12 cellular contexts compared by ENCODE assay signal in genomic region chr19:898663-899062, GRCh38. TPM values are rescaled to one million over a fixed set of nuclear protein-coding genes. Genes with fewer than 3 reads are reported as not detected.
A peak's percentile ranks its signal among the peaks of the same experiment; 100 is the strongest.
DNase-seq lines count a peak whose midpoint lies in the region; ATAC-seq and TF ChIP-seq lines count a peak whose summit lies in the region.
"Had no signal": no experiment of that assay in that cellular context is flagged by ENCODE, and none has a peak within 500 bp of the region (broad histone marks: within the 10 kb centered on the region; RNA-seq: fewer than 3 reads in every experiment).

No MANE protein-coding gene starts in this region.

- no peak overlapping the region for H3K4me2 ChIP-seq in SU-DHL-6 (ENCODE audit: low read depth, low read length, poor library complexity, severe bottlenecking)

- ATAC-seq in memory B cell (ENCODE audit: low read depth) (peak; percentile 81), HG03432 (IDR thresholded peaks at IDR 0.05; ENCODE audit: unreplicated experiment) (no peak)
- ATAC-seq: left ventricle myocardium superior had no signal

- peaks cover 0 to 53% (median 3%) of the 10 kb centered on the region in 3 donors for H3K36me3 Mint-ChIP-seq in CD8-positive, alpha-beta memory T cell
- peaks cover 13% of the 10 kb centered on the region for H3K36me3 Mint-ChIP-seq in memory B cell

- H3K79me2 ChIP-seq in SU-DHL-6 (ENCODE audit: insufficient read depth, low read length) = no peaks in the 10 kb centered on the region

- no peak overlapping the region for H3K27ac ChIP-seq in CD8-positive, alpha-beta memory T cell (ENCODE audit: low read depth, low read length)
- H3K27ac ChIP-seq in HEK293 (ENCODE audit: extremely low read depth, low read depth, low read length) (no peak overlapping the region), SU-DHL-6 (ENCODE audit: low read depth, low read length) (0 out of 2 replicates have a peak overlapping the region, but pooled peaks have one; percentile 21)
- H3K27ac ChIP-seq: SK-N-MC had no signal

- POLR2A ChIA-PET in CD8-positive, alpha-beta memory T cell (lab: Charles Lee) = interaction anchor here (0.8 to 1.4 kb wide), 3 partner anchors 8 to 16 kb away, joined by 4 to 5 read pairs (median 4); no protein-coding TSS in a partner anchor
- POLR2A ChIA-PET in HEK293 (lab: Yijun Ruan, JAX) = interaction anchor here (0.7 to 1.7 kb wide), 2 partner anchors 10 to 26 kb away, joined by 3 to 8 read pairs; no protein-coding TSS in a partner anchor

- no peaks in the 10 kb centered on the region for H3K9me3 Mint-ChIP-seq in CD8-positive, alpha-beta memory T cell
- no peaks in the 10 kb centered on the region for H3K9me3 Mint-ChIP-seq in memory B cell

- H3K36me3 ChIP-seq in CD8-positive, alpha-beta memory T cell (ENCODE audit: insufficient read depth, low read length) = no peaks in the 10 kb centered on the region
- H3K36me3 ChIP-seq in HEK293 (ENCODE audit: control insufficient read depth in 2 of 2, insufficient read depth in 1 of 2, low read length in 2 of 2) (peaks cover 0 to 15% of the 10 kb centered on the region in 2 experiments; a peak in 1 of 3 replicates), SU-DHL-6 (ENCODE audit: low read length) (no peaks in the 10 kb centered on the region)

- CTCF ChIA-PET in CD8-positive, alpha-beta memory T cell (lab: Charles Lee) = interaction anchor here (1.0 to 1.9 kb wide), 3 partner anchors 9 to 35 kb away, joined by 3 to 6 read pairs (median 4); no protein-coding TSS in a partner anchor
- CTCF ChIA-PET in HEK293 (lab: Yijun Ruan, JAX) = no interaction called here

- no peak overlapping the region for H3K4me3 Mint-ChIP-seq in CD8-positive, alpha-beta memory T cell
- H3K4me3 Mint-ChIP-seq in memory B cell = no peak overlapping the region

- DNase-seq in CD8-positive, alpha-beta memory T cell = peak in 3 of 5 donors; percentile 44 to 73 (median 62)
- DNase-seq in memory B cell (ENCODE audit: low spot score in 2 of 2) (peak; percentile 64 to 71), glomerular visceral epithelial cell (ENCODE audit: extremely low spot score) (no peak), kidney tubule cell (ENCODE audit: low spot score) (no peak), RPMI8226 (no peak)
- DNase-seq: left ventricle myocardium superior, NCI-H1092 treated with DMSO at 0.1 percent for 48 hours had no signal

- H3K9me2 ChIP-seq in SU-DHL-6 (replicated peaks; ENCODE audit: insufficient read depth, low read length) = no peaks in the 10 kb centered on the region

- no peak overlapping the region for H3K4me3 ChIP-seq in CD8-positive, alpha-beta memory T cell (ENCODE audit: low read length)
- H3K4me3 ChIP-seq in HEK293 (ENCODE audit: low read depth, low read length) (no peak overlapping the region), SU-DHL-6 (ENCODE audit: insufficient read depth, low read length, poor library complexity, severe bottlenecking) (no peak overlapping the region)
- H3K4me3 ChIP-seq: SK-N-MC had no signal

- H3K4me1 ChIP-seq in CD8-positive, alpha-beta memory T cell (ENCODE audit: insufficient read depth, low read length) = peaks cover 12% of the 10 kb centered on the region
- H3K4me1 ChIP-seq in HEK293 (ENCODE audit: control insufficient read depth, insufficient read depth, low read length) = no peaks in the 10 kb centered on the region; the same call in 1 of the 2 replicates

- H2AFZ ChIP-seq in SU-DHL-6 (ENCODE audit: low read depth, low read length, severe bottlenecking) = no peak overlapping the region

- H3K27ac Mint-ChIP-seq in CD8-positive, alpha-beta memory T cell = peak overlapping the region in 2 of 8 donors; percentile 72 to 73
- peak overlapping the region; percentile 94 for H3K27ac Mint-ChIP-seq in memory B cell
- H3K27ac Mint-ChIP-seq: progenitor cell of endocrine pancreas had no signal

- TF ChIP-seq CTCF in HEK293 (tag by site-specific recombination; IDR thresholded peaks at IDR 0.05) (no peak), SU-DHL-6 (IDR thresholded peaks at IDR 0.05; ENCODE audit: insufficient read depth, low read length, poor library complexity, severe bottlenecking) (no peak)

- H3K9ac ChIP-seq in SU-DHL-6 (ENCODE audit: low read length) = no peak overlapping the region

- H3K9me3 ChIP-seq in CD8-positive, alpha-beta memory T cell (ENCODE audit: low read length) = no peaks in the 10 kb centered on the region
- H3K9me3 ChIP-seq in HEK293 (ENCODE audit: control insufficient read depth, insufficient read depth, low read depth, low read length) = no peaks in the 10 kb centered on the region
- H3K9me3 ChIP-seq in SU-DHL-6 (ENCODE audit: insufficient read depth, low read length) = no peaks in the 10 kb centered on the region

- H3K4me1 Mint-ChIP-seq in CD8-positive, alpha-beta memory T cell = peaks cover 7 to 35% (median 8%) of the 10 kb centered on the region in 3 donors
- H3K4me1 Mint-ChIP-seq in memory B cell = peaks cover 10% of the 10 kb centered on the region

- no peaks in the 10 kb centered on the region for H4K20me1 ChIP-seq in SU-DHL-6 (ENCODE audit: low read depth, low read length)

- no peaks in the 10 kb centered on the region for H3K27me3 ChIP-seq in CD8-positive, alpha-beta memory T cell (ENCODE audit: insufficient read depth, low read length, poor library complexity, severe bottlenecking)
- no peaks in the 10 kb centered on the region for H3K27me3 ChIP-seq in SU-DHL-6 (ENCODE audit: low read length)

- H3K27me3 Mint-ChIP-seq in CD8-positive, alpha-beta memory T cell = no peaks in the 10 kb centered on the region
- no peaks in the 10 kb centered on the region for H3K27me3 Mint-ChIP-seq in memory B cell
- H3K27me3 Mint-ChIP-seq: progenitor cell of endocrine pancreas had no signal

- H3F3A ChIP-seq in SU-DHL-6 (ENCODE audit: insufficient read depth) = peaks cover 5% of the 10 kb centered on the region; the same call in 1 of the 2 replicates

TF ChIP-seq in HEK293, 187 proteins besides CTCF, POLR2A, EP300 and RAD21 (continues in another document):
- TF ChIP-seq GLIS1 (tag by site-specific recombination; IDR thresholded peaks at IDR 0.05) (peak; percentile 31; the same call in 1 of the 2 replicates), ZNF211 (tag by site-specific recombination; IDR thresholded peaks at IDR 0.05; ENCODE audit: low read depth) (no peak), TCF7L2 (IDR thresholded peaks at IDR 0.05; ENCODE audit: borderline replicate concordance, low read depth, low read length) (no peak), ZSCAN16 (tag by site-specific recombination; IDR thresholded peaks at IDR 0.05) (no peak), MYNN (tag by site-specific recombination; IDR thresholded peaks at IDR 0.05; ENCODE audit: borderline replicate concordance) (0 out of 2 replicates have a peak, but pooled peaks have one; percentile 38), ZFP69B (tag by site-specific recombination; IDR thresholded peaks at IDR 0.05) (no peak), ZNF18 (tag by site-specific recombination; IDR thresholded peaks at IDR 0.05) (no peak)
- TF ChIP-seq, protein P1, sequence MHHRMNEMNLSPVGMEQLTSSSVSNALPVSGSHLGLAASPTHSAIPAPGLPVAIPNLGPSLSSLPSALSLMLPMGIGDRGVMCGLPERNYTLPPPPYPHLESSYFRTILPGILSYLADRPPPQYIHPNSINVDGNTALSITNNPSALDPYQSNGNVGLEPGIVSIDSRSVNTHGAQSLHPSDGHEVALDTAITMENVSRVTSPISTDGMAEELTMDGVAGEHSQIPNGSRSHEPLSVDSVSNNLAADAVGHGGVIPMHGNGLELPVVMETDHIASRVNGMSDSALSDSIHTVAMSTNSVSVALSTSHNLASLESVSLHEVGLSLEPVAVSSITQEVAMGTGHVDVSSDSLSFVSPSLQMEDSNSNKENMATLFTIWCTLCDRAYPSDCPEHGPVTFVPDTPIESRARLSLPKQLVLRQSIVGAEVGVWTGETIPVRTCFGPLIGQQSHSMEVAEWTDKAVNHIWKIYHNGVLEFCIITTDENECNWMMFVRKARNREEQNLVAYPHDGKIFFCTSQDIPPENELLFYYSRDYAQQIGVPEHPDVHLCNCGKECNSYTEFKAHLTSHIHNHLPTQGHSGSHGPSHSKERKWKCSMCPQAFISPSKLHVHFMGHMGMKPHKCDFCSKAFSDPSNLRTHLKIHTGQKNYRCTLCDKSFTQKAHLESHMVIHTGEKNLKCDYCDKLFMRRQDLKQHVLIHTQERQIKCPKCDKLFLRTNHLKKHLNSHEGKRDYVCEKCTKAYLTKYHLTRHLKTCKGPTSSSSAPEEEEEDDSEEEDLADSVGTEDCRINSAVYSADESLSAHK (tag by site-specific recombination; IDR thresholded peaks at IDR 0.05) = no peak
- TF ChIP-seq, protein P2, sequence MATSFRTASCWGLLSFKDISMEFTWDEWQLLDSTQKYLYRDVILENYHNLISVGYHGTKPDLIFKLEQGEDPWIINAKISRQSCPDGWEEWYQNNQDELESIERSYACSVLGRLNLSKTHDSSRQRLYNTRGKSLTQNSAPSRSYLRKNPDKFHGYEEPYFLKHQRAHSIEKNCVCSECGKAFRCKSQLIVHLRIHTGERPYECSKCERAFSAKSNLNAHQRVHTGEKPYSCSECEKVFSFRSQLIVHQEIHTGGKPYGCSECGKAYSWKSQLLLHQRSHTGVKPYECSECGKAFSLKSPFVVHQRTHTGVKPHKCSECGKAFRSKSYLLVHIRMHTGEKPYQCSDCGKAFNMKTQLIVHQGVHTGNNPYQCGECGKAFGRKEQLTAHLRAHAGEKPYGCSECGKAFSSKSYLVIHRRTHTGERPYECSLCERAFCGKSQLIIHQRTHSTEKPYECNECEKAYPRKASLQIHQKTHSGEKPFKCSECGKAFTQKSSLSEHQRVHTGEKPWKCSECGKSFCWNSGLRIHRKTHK (tag by site-specific recombination; IDR thresholded peaks at IDR 0.05) = no peak

RNA-seq across cellular contexts. Expression of gene RNU6-9, which starts 5.4 kb away (rescaled TPM):
- total RNA-seq in CD8-positive, alpha-beta memory T cell = not detected
- not detected for polyA plus RNA-seq in CD8-positive, alpha-beta memory T cell
- total RNA-seq: left ventricle myocardium superior, progenitor cell of endocrine pancreas had no signal

RNA-seq across cellular contexts. Expression of gene MED16, which starts 5.7 kb away (rescaled TPM):
- 10 to 100 TPM; 57.4 to 59.4 TPM for total RNA-seq in CD8-positive, alpha-beta memory T cell
- 109 TPM for polyA plus RNA-seq in CD8-positive, alpha-beta memory T cell

RNA-seq across cellular contexts. Expression of gene R3HDM4, which starts 14.4 kb away (rescaled TPM):
- 10 to 100 TPM; 60.7 to 65.2 TPM for total RNA-seq in CD8-positive, alpha-beta memory T cell
- 197 TPM for polyA plus RNA-seq in CD8-positive, alpha-beta memory T cell

RNA-seq across cellular contexts. Expression of gene KISS1R, which starts 18.5 kb away (rescaled TPM):
- total RNA-seq in CD8-positive, alpha-beta memory T cell = 1 to 10 TPM; 1.2 to 2.3 TPM
- 0.49 TPM for polyA plus RNA-seq in CD8-positive, alpha-beta memory T cell
- total RNA-seq: left ventricle myocardium superior had no signal

RNA-seq across cellular contexts. Expression of gene ARID3A, which starts 27.2 kb away (rescaled TPM):
- total RNA-seq in CD8-positive, alpha-beta memory T cell = 10 to 100 TPM; 12.8 to 15.9 TPM
- polyA plus RNA-seq in CD8-positive, alpha-beta memory T cell = 0.49 TPM

Comparison
In these comparisons a context has a peak if more than half of its experiments do, and no peak if none do; other contexts are left out.
1. DNase-seq: peak in CD8-positive, alpha-beta memory T cell (3 of 5) and memory B cell (2 of 2); none in glomerular visceral epithelial cell (single experiment), kidney tubule cell (single experiment) and RPMI8226 (single experiment).